In genomic region chr2:237691200-237691907, GRCh38 we compare ENCODE assay signal across 8 cellular contexts.
A peak's percentile ranks its signal among the peaks of the same experiment; 100 is the strongest.
DNase-seq lines count a peak whose midpoint lies in the region; ATAC-seq, FAIRE-seq and TF ChIP-seq lines count a peak whose summit lies in the region.

No MANE protein-coding gene starts in this region.

- no peak overlapping the region for H3K27ac Mint-ChIP-seq in Calu3 (ENCODE audit: unreplicated experiment)
- H3K27ac Mint-ChIP-seq in astrocyte (ENCODE audit: unreplicated experiment) = no peak overlapping the region

- CTCF ChIA-PET in Calu3 (lab: Charles Lee) = interaction anchor here (0.6 to 0.7 kb wide), 2 partner anchors 10 to 41 kb away, joined by 3 to 6 read pairs; no protein-coding TSS in a partner anchor

- DNase-seq in Calu3 (peak; percentile 52), astrocyte (ENCODE audit: low read depth) (no peak), kidney glomerular epithelial cell (lab: John Stamatoyannopoulos, UW) (peak; percentile 44), stomach (no peak), NK-92 (lab: John Stamatoyannopoulos, UW; ENCODE audit: unreplicated experiment) (no peak)
- no peak for DNase-seq in stimulated activated naive CD4-positive, alpha-beta T cell treated with Interleukin-2 at 50 U/mL for 16 hours (lab: John Stamatoyannopoulos, UW)

- no peak for TF ChIP-seq EP300 in stomach (IDR thresholded peaks at IDR 0.05)

- no peak overlapping the region for H3K27ac ChIP-seq in KMS-11
- peak overlapping the region; percentile 72 for H3K27ac ChIP-seq in astrocyte (ENCODE audit: low read depth, low read length)
- peak overlapping the region; percentile 90 to 98 (median 95) for H3K27ac ChIP-seq in stomach

- WGBS in stomach, 5 donors = 2 to 21% (median 6%) methylated on average over 14 to 70 of the region's 70 CpGs

- peaks cover 66% of the 10 kb centered on the region for H3K4me1 ChIP-seq in KMS-11 (ENCODE audit: low read depth, poor library complexity, severe bottlenecking)
- peaks cover 64% of the 10 kb centered on the region for H3K4me1 ChIP-seq in astrocyte (ENCODE audit: insufficient read depth, low read length)
- H3K4me1 ChIP-seq in stomach = peaks cover 54 to 83% (median 70%) of the 10 kb centered on the region in 4 donors

- intact Hi-C loops in Calu3 (cut with micrococcal nuclease; ENCODE audit: unreplicated experiment) = no loop called here
- intact Hi-C loops in stomach (cut with DNase I; ENCODE audit: low total_unique reads) = no loop called here

- H3K9ac ChIP-seq in KMS-11 (peak overlapping the region; percentile 37; the same call in 1 of the 2 replicates), astrocyte (ENCODE audit: low read length) (peak overlapping the region; percentile 87)

- H3K9me3 ChIP-seq in astrocyte (ENCODE audit: insufficient read depth, low read depth, low read length) (no peaks in the 10 kb centered on the region), stomach (no peaks in the 10 kb centered on the region)

- TF ChIP-seq CTCF in Calu3 (IDR thresholded peaks at IDR 0.05; ENCODE audit: unreplicated experiment) (no peak), KMS-11 (conservative IDR thresholded peaks at IDR 0.05; ENCODE audit: low read depth, low read length) (no peak), astrocyte (IDR thresholded peaks at IDR 0.05; ENCODE audit: insufficient read depth, low read depth, low read length) (no peak), stomach (IDR thresholded peaks at IDR 0.05) (no peak)

- TF ChIP-seq POLR2A in stomach (IDR thresholded peaks at IDR 0.05) = no peak

- H3K36me3 Mint-ChIP-seq in Calu3 (ENCODE audit: insufficient read depth, unreplicated experiment) = peaks cover 55% of the 10 kb centered on the region
- peaks cover 4% of the 10 kb centered on the region for H3K36me3 Mint-ChIP-seq in astrocyte (ENCODE audit: low read depth, unreplicated experiment)

- BruUV-seq in Calu3 (replicated peaks; lab: Mats Ljungman, UMichigan) = no TSS peak

- no peaks in the 10 kb centered on the region for H3K27me3 ChIP-seq in KMS-11 (ENCODE audit: insufficient read depth, low read depth)
- no peaks in the 10 kb centered on the region for H3K27me3 ChIP-seq in astrocyte (ENCODE audit: insufficient read depth, low read length)
- no peaks in the 10 kb centered on the region for H3K27me3 ChIP-seq in stomach

- H3K4me2 ChIP-seq in KMS-11 = peak overlapping the region; percentile 82
- H3K4me2 ChIP-seq in astrocyte (ENCODE audit: low read length) = peak overlapping the region; percentile 88

- H3K4me3 ChIP-seq in KMS-11 (IDR thresholded peaks at IDR 0.05; ENCODE audit: insufficient read depth, low read depth, low read length) (peak overlapping the region; percentile 62), astrocyte (ENCODE audit: insufficient read depth, low read depth, low read length) (peak overlapping the region; percentile 64), stomach (peak overlapping the region; percentile 65 to 91 (median 80))

- H3K36me3 ChIP-seq in KMS-11 (ENCODE audit: insufficient read depth) = no peaks in the 10 kb centered on the region
- no peaks in the 10 kb centered on the region for H3K36me3 ChIP-seq in astrocyte (ENCODE audit: insufficient read depth, low read length)
- no peaks in the 10 kb centered on the region for H3K36me3 ChIP-seq in stomach

- ATAC-seq in GM21529 (IDR thresholded peaks at IDR 0.05; ENCODE audit: unreplicated experiment) = peak; percentile 36

- no peak for FAIRE-seq in astrocyte (lab: Jason Lieb, UNC)

- H3K4me1 Mint-ChIP-seq in Calu3 (ENCODE audit: low read depth, unreplicated experiment) (peaks cover 58% of the 10 kb centered on the region), astrocyte (ENCODE audit: low read depth, unreplicated experiment) (peaks cover 40% of the 10 kb centered on the region)

- H2AFZ ChIP-seq in KMS-11 (ENCODE audit: low read depth) (peak overlapping the region; percentile 61), astrocyte (ENCODE audit: low read depth, low read length) (peak overlapping the region; percentile 55)

- H3K9me3 Mint-ChIP-seq in Calu3 (ENCODE audit: low read depth, unreplicated experiment) = no peaks in the 10 kb centered on the region
- no peaks in the 10 kb centered on the region for H3K9me3 Mint-ChIP-seq in astrocyte (ENCODE audit: unreplicated experiment)

- H3K27me3 Mint-ChIP-seq in Calu3 (ENCODE audit: unreplicated experiment) (no peaks in the 10 kb centered on the region), astrocyte (ENCODE audit: low read depth, unreplicated experiment) (no peaks in the 10 kb centered on the region)

- H3K79me2 ChIP-seq in KMS-11 (ENCODE audit: insufficient read depth, low read depth) = peaks cover 38% of the 10 kb centered on the region
- peaks cover 40% of the 10 kb centered on the region for H3K79me2 ChIP-seq in astrocyte (ENCODE audit: insufficient read depth, low read length)

- no peaks in the 10 kb centered on the region for H4K20me1 ChIP-seq in KMS-11 (ENCODE audit: insufficient read depth)
- peaks cover 27% of the 10 kb centered on the region for H4K20me1 ChIP-seq in astrocyte (ENCODE audit: insufficient read depth, low read length)

- peak overlapping the region; percentile 72 for H3K4me3 Mint-ChIP-seq in Calu3 (ENCODE audit: low read depth, unreplicated experiment)
- peak overlapping the region; percentile 73 for H3K4me3 Mint-ChIP-seq in astrocyte (ENCODE audit: unreplicated experiment)

Comparison
In these comparisons a context has a peak if more than half of its experiments do, and no peak if none do; other contexts are left out.
1. DNase-seq: peak in Calu3 (single experiment) and kidney glomerular epithelial cell (single experiment); none in astrocyte (single experiment), stomach (single experiment), stimulated activated naive CD4-positive, alpha-beta T cell treated with Interleukin-2 at 50 U/mL for 16 hours (single experiment) and NK-92 (single experiment).
2. Peak in every context shown above with its lines, with median percentiles within 50 percentile points of each other: H3K4me3 ChIP-seq.